Comparison of ENCODE assay signal across 1 cellular context in the genomic region with DNA sequence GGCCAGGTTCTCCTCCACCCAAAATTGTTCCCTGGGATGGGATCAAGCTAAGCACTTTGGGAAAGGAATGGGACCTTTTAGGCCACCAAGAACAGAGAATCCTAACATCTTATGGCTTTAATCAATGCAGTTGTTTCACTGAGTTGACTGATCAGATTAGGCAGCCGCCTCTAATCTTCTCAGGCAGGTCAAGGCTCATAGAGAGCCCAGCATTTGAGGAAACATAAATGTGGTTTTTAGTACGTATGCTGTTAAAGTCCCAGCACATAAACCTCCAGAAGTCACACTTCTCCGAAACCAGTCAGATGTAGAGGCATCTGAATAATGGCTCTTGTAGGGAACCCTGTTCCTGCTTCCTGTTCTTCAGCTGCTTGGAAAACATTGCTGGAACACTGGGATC.
TF ChIP-seq lines count a peak whose summit lies in the region.

No MANE protein-coding gene starts in this region.

TF ChIP-seq in GM23338, 12 proteins besides CTCF, POLR2A, EP300 and RAD21 (continued from another document):
- TF ChIP-seq, protein P1, sequence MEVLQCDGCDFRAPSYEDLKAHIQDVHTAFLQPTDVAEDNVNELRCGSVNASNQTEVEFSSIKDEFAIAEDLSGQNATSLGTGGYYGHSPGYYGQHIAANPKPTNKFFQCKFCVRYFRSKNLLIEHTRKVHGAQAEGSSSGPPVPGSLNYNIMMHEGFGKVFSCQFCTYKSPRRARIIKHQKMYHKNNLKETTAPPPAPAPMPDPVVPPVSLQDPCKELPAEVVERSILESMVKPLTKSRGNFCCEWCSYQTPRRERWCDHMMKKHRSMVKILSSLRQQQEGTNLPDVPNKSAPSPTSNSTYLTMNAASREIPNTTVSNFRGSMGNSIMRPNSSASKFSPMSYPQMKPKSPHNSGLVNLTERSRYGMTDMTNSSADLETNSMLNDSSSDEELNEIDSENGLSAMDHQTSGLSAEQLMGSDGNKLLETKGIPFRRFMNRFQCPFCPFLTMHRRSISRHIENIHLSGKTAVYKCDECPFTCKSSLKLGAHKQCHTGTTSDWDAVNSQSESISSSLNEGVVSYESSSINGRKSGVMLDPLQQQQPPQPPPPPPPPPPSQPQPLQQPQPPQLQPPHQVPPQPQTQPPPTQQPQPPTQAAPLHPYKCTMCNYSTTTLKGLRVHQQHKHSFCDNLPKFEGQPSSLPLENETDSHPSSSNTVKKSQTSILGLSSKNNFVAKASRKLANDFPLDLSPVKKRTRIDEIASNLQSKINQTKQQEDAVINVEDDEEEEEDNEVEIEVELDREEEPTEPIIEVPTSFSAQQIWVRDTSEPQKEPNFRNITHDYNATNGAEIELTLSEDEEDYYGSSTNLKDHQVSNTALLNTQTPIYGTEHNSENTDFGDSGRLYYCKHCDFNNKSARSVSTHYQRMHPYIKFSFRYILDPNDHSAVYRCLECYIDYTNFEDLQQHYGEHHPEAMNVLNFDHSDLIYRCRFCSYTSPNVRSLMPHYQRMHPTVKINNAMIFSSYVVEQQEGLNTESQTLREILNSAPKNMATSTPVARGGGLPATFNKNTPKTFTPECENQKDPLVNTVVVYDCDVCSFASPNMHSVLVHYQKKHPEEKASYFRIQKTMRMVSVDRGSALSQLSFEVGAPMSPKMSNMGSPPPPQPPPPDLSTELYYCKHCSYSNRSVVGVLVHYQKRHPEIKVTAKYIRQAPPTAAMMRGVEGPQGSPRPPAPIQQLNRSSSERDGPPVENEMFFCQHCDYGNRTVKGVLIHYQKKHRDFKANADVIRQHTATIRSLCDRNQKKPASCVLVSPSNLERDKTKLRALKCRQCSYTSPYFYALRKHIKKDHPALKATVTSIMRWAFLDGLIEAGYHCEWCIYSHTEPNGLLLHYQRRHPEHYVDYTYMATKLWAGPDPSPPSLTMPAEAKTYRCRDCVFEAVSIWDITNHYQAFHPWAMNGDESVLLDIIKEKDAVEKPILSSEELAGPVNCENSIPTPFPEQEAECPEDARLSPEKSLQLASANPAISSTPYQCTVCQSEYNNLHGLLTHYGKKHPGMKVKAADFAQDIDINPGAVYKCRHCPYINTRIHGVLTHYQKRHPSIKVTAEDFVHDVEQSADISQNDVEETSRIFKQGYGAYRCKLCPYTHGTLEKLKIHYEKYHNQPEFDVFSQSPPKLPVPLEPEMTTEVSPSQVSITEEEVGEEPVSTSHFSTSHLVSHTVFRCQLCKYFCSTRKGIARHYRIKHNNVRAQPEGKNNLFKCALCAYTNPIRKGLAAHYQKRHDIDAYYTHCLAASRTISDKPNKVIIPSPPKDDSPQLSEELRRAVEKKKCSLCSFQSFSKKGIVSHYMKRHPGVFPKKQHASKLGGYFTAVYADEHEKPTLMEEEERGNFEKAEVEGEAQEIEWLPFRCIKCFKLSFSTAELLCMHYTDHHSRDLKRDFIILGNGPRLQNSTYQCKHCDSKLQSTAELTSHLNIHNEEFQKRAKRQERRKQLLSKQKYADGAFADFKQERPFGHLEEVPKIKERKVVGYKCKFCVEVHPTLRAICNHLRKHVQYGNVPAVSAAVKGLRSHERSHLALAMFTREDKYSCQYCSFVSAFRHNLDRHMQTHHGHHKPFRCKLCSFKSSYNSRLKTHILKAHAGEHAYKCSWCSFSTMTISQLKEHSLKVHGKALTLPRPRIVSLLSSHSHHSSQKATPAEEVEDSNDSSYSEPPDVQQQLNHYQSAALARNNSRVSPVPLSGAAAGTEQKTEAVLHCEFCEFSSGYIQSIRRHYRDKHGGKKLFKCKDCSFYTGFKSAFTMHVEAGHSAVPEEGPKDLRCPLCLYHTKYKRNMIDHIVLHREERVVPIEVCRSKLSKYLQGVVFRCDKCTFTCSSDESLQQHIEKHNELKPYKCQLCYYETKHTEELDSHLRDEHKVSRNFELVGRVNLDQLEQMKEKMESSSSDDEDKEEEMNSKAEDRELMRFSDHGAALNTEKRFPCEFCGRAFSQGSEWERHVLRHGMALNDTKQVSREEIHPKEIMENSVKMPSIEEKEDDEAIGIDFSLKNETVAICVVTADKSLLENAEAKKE (CRISPR knock-in tag; IDR thresholded peaks at IDR 0.05), result no peak
- TF ChIP-seq EZH2phosphoT487 (IDR thresholded peaks at IDR 0.05; ENCODE audit: unreplicated experiment) (no peak), NANOG (IDR thresholded peaks at IDR 0.05; ENCODE audit: borderline replicate concordance) (no peak), CREB1 (CRISPR knock-in tag; IDR thresholded peaks at IDR 0.05; ENCODE audit: low read depth) (no peak), EZH2 (IDR thresholded peaks at IDR 0.05; ENCODE audit: low read depth, unreplicated experiment) (no peak), STAT1 (IDR thresholded peaks at IDR 0.05; ENCODE audit: unreplicated experiment) (no peak)
